Comparison of ENCODE assay signal across 1 cellular context in genomic region chr6:124036384-124036783, GRCh38.
TF ChIP-seq lines count a peak whose summit lies in the region.

No MANE protein-coding gene starts in this region.

TF ChIP-seq in HEK293, 187 proteins besides CTCF, POLR2A, EP300 and RAD21 (continued from another document):
- TF ChIP-seq ZNF394 (tag by site-specific recombination; IDR thresholded peaks at IDR 0.05; ENCODE audit: borderline replicate concordance) (no peak), YY2 (tag by site-specific recombination; IDR thresholded peaks at IDR 0.05) (no peak), YY1 (tag by site-specific recombination; IDR thresholded peaks at IDR 0.05) (no peak), WT1 (tag by site-specific recombination; IDR thresholded peaks at IDR 0.05) (no peak), ZNF692 (tag by site-specific recombination; IDR thresholded peaks at IDR 0.05) (no peak), PRDM2 (tag by site-specific recombination; IDR thresholded peaks at IDR 0.05; ENCODE audit: borderline replicate concordance) (no peak), ZBTB20 (tag by site-specific recombination; IDR thresholded peaks at IDR 0.05) (no peak)
